12 cellular contexts compared by ENCODE assay signal in genomic region chr2:232013701-232014353, GRCh38. TPM values are rescaled to one million over a fixed set of nuclear protein-coding genes. Genes with fewer than 3 reads are reported as not detected.
A peak's percentile ranks its signal among the peaks of the same experiment; 100 is the strongest.
DNase-seq lines count a peak whose midpoint lies in the region; ATAC-seq, FAIRE-seq and TF ChIP-seq lines count a peak whose summit lies in the region.
"Had no signal": no experiment of that assay in that cellular context is flagged by ENCODE, and none has a peak within 500 bp of the region (broad histone marks: within the 10 kb centered on the region; RNA-seq: fewer than 3 reads in every experiment).

No MANE protein-coding gene starts in this region.

- no peak overlapping the region for H3K27ac Mint-ChIP-seq in HFFc6
- H3K27ac Mint-ChIP-seq in activated naive CD4-positive, alpha-beta T cell treated with anti-CD3 and anti-CD28 coated beads, Interleukin-2, amount 10 ng/mL, durations not matched to agents 7 days and 5 days, result no peak overlapping the region
- H3K27ac Mint-ChIP-seq: progenitor cell of endocrine pancreas had no signal

- CTCF ChIA-PET in activated naive CD4-positive, alpha-beta T cell treated with anti-CD3 and anti-CD28 coated beads, Interleukin-2, amount 10 ng/mL, durations not matched to agents 7 days and 5 days (lab: Charles Lee), result interaction anchor here (1.2 kb wide), 1 partner anchor 13 kb away, joined by 3 read pairs; no protein-coding TSS in a partner anchor

- peaks cover 12% of the 10 kb centered on the region for H3K4me1 Mint-ChIP-seq in HFFc6 (ENCODE audit: low read depth)
- peaks cover 12% of the 10 kb centered on the region for H3K4me1 Mint-ChIP-seq in activated naive CD4-positive, alpha-beta T cell treated with anti-CD3 and anti-CD28 coated beads, Interleukin-2, amount 10 ng/mL, durations not matched to agents 7 days and 5 days

- H3K36me3 Mint-ChIP-seq in HFFc6 (ENCODE audit: low read depth), result peaks cover 32% of the 10 kb centered on the region
- H3K36me3 Mint-ChIP-seq in activated naive CD4-positive, alpha-beta T cell treated with anti-CD3 and anti-CD28 coated beads, Interleukin-2, amount 10 ng/mL, durations not matched to agents 7 days and 5 days, result peaks cover 20% of the 10 kb centered on the region

- H3K4me3 ChIP-seq in fibroblast of the aortic adventitia (ENCODE audit: low read depth, low read length), result no peak overlapping the region
- H3K4me3 ChIP-seq: thoracic aorta had no signal

- no peak for FAIRE-seq in GM19239 (lab: Jason Lieb, UNC)

- no peaks in the 10 kb centered on the region for H3K9me3 Mint-ChIP-seq in HFFc6
- H3K9me3 Mint-ChIP-seq in activated naive CD4-positive, alpha-beta T cell treated with anti-CD3 and anti-CD28 coated beads, Interleukin-2, amount 10 ng/mL, durations not matched to agents 7 days and 5 days, result no peaks in the 10 kb centered on the region

- TF ChIP-seq CTCF in HFFc6 (IDR thresholded peaks at IDR 0.05), result no peak
- no peak for TF ChIP-seq CTCF in fibroblast of the aortic adventitia (IDR thresholded peaks at IDR 0.05; ENCODE audit: insufficient read depth, low read length)

- no peak overlapping the region for H3K4me3 Mint-ChIP-seq in HFFc6
- no peak overlapping the region for H3K4me3 Mint-ChIP-seq in activated naive CD4-positive, alpha-beta T cell treated with anti-CD3 and anti-CD28 coated beads, Interleukin-2, amount 10 ng/mL, durations not matched to agents 7 days and 5 days

- peak; percentile 40 to 42 for DNase-seq in AML-193 (lab: John Stamatoyannopoulos, UW)
- DNase-seq in HFFc6, result peak; percentile 80
- peak; percentile 20 for DNase-seq in RKO (ENCODE audit: low spot score)
- DNase-seq in fibroblast of the aortic adventitia (ENCODE audit: low read depth), result peak; percentile 82
- DNase-seq in GDM1 (lab: John Stamatoyannopoulos, UW), result no peak
- no peak for DNase-seq in GM19239 (ENCODE audit: insufficient read length, low spot score)
- DNase-seq in activated naive CD4-positive, alpha-beta T cell treated with anti-CD3 and anti-CD28 coated beads, Interleukin-2, amount 10 ng/mL, durations not matched to agents 7 days and 5 days, result no peak
- DNase-seq: activated effector memory CD4-positive, alpha-beta T cell treated with anti-CD3 and anti-CD28 coated beads, Interleukin-2, amount 50 U/mL, for 16 hours; hippocampal formation had no signal

- no peak for ATAC-seq in HG02571 (IDR thresholded peaks at IDR 0.05; ENCODE audit: unreplicated experiment)

- H3K27me3 Mint-ChIP-seq in HFFc6 (ENCODE audit: insufficient read depth), result no peaks in the 10 kb centered on the region; the same call in 1 of the 2 replicates
- H3K27me3 Mint-ChIP-seq in activated naive CD4-positive, alpha-beta T cell treated with anti-CD3 and anti-CD28 coated beads, Interleukin-2, amount 10 ng/mL, durations not matched to agents 7 days and 5 days, result no peaks in the 10 kb centered on the region
- H3K27me3 Mint-ChIP-seq: progenitor cell of endocrine pancreas had no signal

RNA-seq across cellular contexts. Expression of gene DIS3L2, which starts 52.3 kb away (rescaled TPM):
- total RNA-seq in HFFc6 (2021; fragmentation: NEBNext Ultra II Directional; extraction: Animal tissue kit (Norgen Biotek cat#: 25700)), result 10 to 100 TPM; 18.2 to 23.6 (median 21.6) TPM
- 24.9 and 36.3 TPM in 2 replicates for total RNA-seq in fibroblast of the aortic adventitia (ENCODE audit: low replicate concordance)

Comparison
In these comparisons a context has a peak if more than half of its experiments do, and no peak if none do; other contexts are left out.
1. DNase-seq: peak in AML-193 (2 of 2), HFFc6 (single experiment), RKO (single experiment) and fibroblast of the aortic adventitia (single experiment); none in GDM1 (single experiment), GM19239 (single experiment) and activated naive CD4-positive, alpha-beta T cell treated with anti-CD3 and anti-CD28 coated beads, Interleukin-2, amount 10 ng/mL, durations not matched to agents 7 days and 5 days (single experiment).